8 cellular contexts compared by ENCODE assay signal in genomic region chr1:225428879-225429455, GRCh38. TPM values are rescaled to one million over a fixed set of nuclear protein-coding genes. Genes with fewer than 3 reads are reported as not detected.
DNase-seq lines count a peak whose midpoint lies in the region; ATAC-seq and TF ChIP-seq lines count a peak whose summit lies in the region.

No MANE protein-coding gene starts in this region.

- peak overlapping the region; percentile 97 for H3K27ac Mint-ChIP-seq in neural crest cell (ENCODE audit: unreplicated experiment)

- H3K9ac ChIP-seq in SK-N-SH (peak overlapping the region; percentile 76), colonic mucosa (ENCODE audit: low read depth in 2 of 2, low read length in 2 of 2) (peak overlapping the region; percentile 92 to 97)

- H3K27ac ChIP-seq in SK-N-SH (ENCODE audit: low read depth in 2 of 2, low read length in 1 of 2) (peak overlapping the region; percentile 72 to 97; a peak in 3 of 4 replicates), colonic mucosa (peak overlapping the region; percentile 90)

- TF ChIP-seq CTCF in SK-N-SH (IDR thresholded peaks at IDR 0.05) = no peak
- no peak for TF ChIP-seq CTCF in colonic mucosa (IDR thresholded peaks at IDR 0.05)
- TF ChIP-seq CTCF in neural crest cell (conservative IDR thresholded peaks at IDR 0.05) = no peak

- peaks cover 13% of the 10 kb centered on the region for H4K20me1 ChIP-seq in SK-N-SH (ENCODE audit: insufficient read depth)

- peak overlapping the region; percentile 91 for H3K4me2 ChIP-seq in SK-N-SH

- peaks cover 14% of the 10 kb centered on the region for H3F3A ChIP-seq in SK-N-SH (replicated peaks; ENCODE audit: insufficient read depth)

- POLR2A ChIA-PET in SK-N-SH (lab: Yijun Ruan, JAX) = no interaction called here

- no peaks in the 10 kb centered on the region for H3K9me2 ChIP-seq in SK-N-SH

- peaks cover 3% of the 10 kb centered on the region for H3K9me3 Mint-ChIP-seq in neural crest cell

- peaks cover 42% of the 10 kb centered on the region for H3K4me1 Mint-ChIP-seq in neural crest cell

- H3K4me1 ChIP-seq in SK-N-SH (ENCODE audit: control insufficient read depth in 1 of 2, insufficient read depth in 2 of 2, low read depth in 1 of 2, low read length in 1 of 2) = peaks cover 26 to 33% of the 10 kb centered on the region in 2 experiments; a peak in 3 of 4 replicates
- peaks cover 5% of the 10 kb centered on the region for H3K4me1 ChIP-seq in colonic mucosa

- DNase-seq in SK-N-SH = no peak
- peak; percentile 86 to 96 for DNase-seq in NOMO-1 (lab: John Stamatoyannopoulos, UW; ENCODE audit: unreplicated experiment in 2 of 2)
- DNase-seq in colonic mucosa = no peak
- DNase-seq in neural crest cell (ENCODE audit: low read depth, low spot score) = no peak
- DNase-seq in HuH-7.5 (ENCODE audit: low spot score) = no peak
- DNase-seq in occipital lobe (lab: John Stamatoyannopoulos, UW) = no peak

- H2AFZ ChIP-seq in SK-N-SH (ENCODE audit: low read depth) = peak overlapping the region; percentile 98

- H3K27me3 Mint-ChIP-seq in neural crest cell (ENCODE audit: low read depth) = no peaks in the 10 kb centered on the region

- CTCF ChIA-PET in SK-N-SH (lab: Yijun Ruan, JAX) = interaction anchor here (0.5 to 1.1 kb wide), 2 partner anchors 10 to 91 kb away, joined by 3 read pairs; no protein-coding TSS in a partner anchor

- TF ChIP-seq EP300 in SK-N-SH (IDR thresholded peaks at IDR 0.05; ENCODE audit: borderline replicate concordance in 1 of 2, low read depth in 1 of 2, low read length in 1 of 2) = peak in 1 of 2 experiments; percentile 15; a peak in 1 of 4 replicates

- H3K27me3 ChIP-seq in SK-N-SH (ENCODE audit: insufficient read depth) (no peaks in the 10 kb centered on the region), colonic mucosa (no peaks in the 10 kb centered on the region)

- H3K79me2 ChIP-seq in SK-N-SH (ENCODE audit: insufficient read depth) = peaks cover 39% of the 10 kb centered on the region

- ATAC-seq in SK-N-SH treated with all-trans-retinoic acid at 6 μM for 48 hours = no peak
- no peak for ATAC-seq in GM21528 (IDR thresholded peaks at IDR 0.05; ENCODE audit: low FRiP score, unreplicated experiment)

- 39% methylated on average over 7 of the region's 7 CpGs for WGBS in SK-N-SH (ENCODE audit: low lambda C conversion rate)

- no peaks in the 10 kb centered on the region for H3K36me3 ChIP-seq in SK-N-SH (replicated peaks in 1 of 2; ENCODE audit: control insufficient read depth in 1 of 2, insufficient read depth in 2 of 2, low read length in 1 of 2)
- no peaks in the 10 kb centered on the region for H3K36me3 ChIP-seq in colonic mucosa

- intact Hi-C loops in colonic mucosa (cut with DNase I) = no loop called here

- H3K4me3 ChIP-seq in SK-N-SH (ENCODE audit: low read depth in 2 of 2, low read length in 1 of 2) (peak overlapping the region; percentile 74 to 89), colonic mucosa (peak overlapping the region; percentile 91)

- no peaks in the 10 kb centered on the region for H3K36me3 Mint-ChIP-seq in neural crest cell (ENCODE audit: low read depth)

- H3K4me3 Mint-ChIP-seq in neural crest cell = peak overlapping the region; percentile 95

- no peak for TF ChIP-seq RAD21 in SK-N-SH (IDR thresholded peaks at IDR 0.05; ENCODE audit: low read length)

- H3K9me3 ChIP-seq in SK-N-SH (no peaks in the 10 kb centered on the region), colonic mucosa (no peaks in the 10 kb centered on the region)

TF ChIP-seq in SK-N-SH, 30 proteins besides CTCF, POLR2A, EP300 and RAD21:
- TF ChIP-seq FOSL2 (IDR thresholded peaks at IDR 0.05; ENCODE audit: borderline replicate concordance, low read depth) = peak; percentile 26; the same call in 1 of the 2 replicates
- TF ChIP-seq POLR2AphosphoS5 (IDR thresholded peaks at IDR 0.05; ENCODE audit: low read depth, low read length) = no peak

TF ChIP-seq in SK-N-SH treated with all-trans-retinoic acid at 6 μM for 48 hours, 23 proteins besides CTCF, POLR2A, EP300 and RAD21:
- TF ChIP-seq, protein P1, sequence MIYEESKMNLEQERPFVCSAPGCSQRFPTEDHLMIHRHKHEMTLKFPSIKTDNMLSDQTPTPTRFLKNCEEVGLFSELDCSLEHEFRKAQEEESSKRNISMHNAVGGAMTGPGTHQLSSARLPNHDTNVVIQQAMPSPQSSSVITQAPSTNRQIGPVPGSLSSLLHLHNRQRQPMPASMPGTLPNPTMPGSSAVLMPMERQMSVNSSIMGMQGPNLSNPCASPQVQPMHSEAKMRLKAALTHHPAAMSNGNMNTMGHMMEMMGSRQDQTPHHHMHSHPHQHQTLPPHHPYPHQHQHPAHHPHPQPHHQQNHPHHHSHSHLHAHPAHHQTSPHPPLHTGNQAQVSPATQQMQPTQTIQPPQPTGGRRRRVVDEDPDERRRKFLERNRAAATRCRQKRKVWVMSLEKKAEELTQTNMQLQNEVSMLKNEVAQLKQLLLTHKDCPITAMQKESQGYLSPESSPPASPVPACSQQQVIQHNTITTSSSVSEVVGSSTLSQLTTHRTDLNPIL (CRISPR knock-in tag; IDR thresholded peaks at IDR 0.05; ENCODE audit: low read depth) = no peak
- TF ChIP-seq PATZ1 (CRISPR knock-in tag; IDR thresholded peaks at IDR 0.05; ENCODE audit: borderline replicate concordance) = no peak

RNA-seq across cellular contexts. Expression of gene LBR, which starts 1.1 kb away (rescaled TPM):
- polyA plus RNA-seq in SK-N-SH (2012; rRNA removed) = 10.6 and 11.7 TPM in 2 replicates
- 10.0 and 10.7 TPM in 2 replicates for polyA plus RNA-seq in SK-N-SH (2012; cell fraction: cytosol; rRNA removed)
- 19.0 and 22.4 TPM in 2 replicates for polyA plus RNA-seq in SK-N-SH (2012; cell fraction: nucleus; rRNA removed)
- total RNA-seq in colonic mucosa (100 to 1,000 TPM; 111 to 147 TPM), neural crest cell (168 and 181 TPM in 2 replicates), occipital lobe (71.6 TPM)

Comparison
In these comparisons a context has a peak if more than half of its experiments do, and no peak if none do; other contexts are left out.
1. DNase-seq: peak in NOMO-1 (2 of 2); none in SK-N-SH (single experiment), colonic mucosa (single experiment), neural crest cell (single experiment), HuH-7.5 (single experiment) and occipital lobe (single experiment).